ENCODE assay signal across 1 cellular context in genomic region chr13:57637515-57637914, GRCh38.
TF ChIP-seq lines count a peak whose summit lies in the region.

No MANE protein-coding gene starts in this region.

TF ChIP-seq in neural cell, 6 proteins besides CTCF, POLR2A, EP300 and RAD21 (continued from another document):
- no peak for TF ChIP-seq REST (IDR thresholded peaks at IDR 0.05; ENCODE audit: borderline replicate concordance)
TF ChIP-seq in neural cell: peak in this region for 0.
